ENCODE assay signal across 8 cellular contexts in genomic region chr4:77158487-77158861, GRCh38. TPM values are rescaled to one million over a fixed set of nuclear protein-coding genes. Genes with fewer than 3 reads are reported as not detected.
DNase-seq lines count a peak whose midpoint lies in the region; ATAC-seq and TF ChIP-seq lines count a peak whose summit lies in the region.

No MANE protein-coding gene starts in this region.

- DNase-seq in HAP-1 (ENCODE audit: low spot score in 2 of 2) (no peak), fibroblast of pulmonary artery (ENCODE audit: low read depth) (peak; percentile 21), GM13977 (ENCODE audit: low spot score) (no peak)
- DNase-seq in activated CD4-positive, alpha-beta T cell treated with anti-CD3 and anti-CD28 coated beads, Interleukin-2, amount 10 ng/mL, durations not matched to agents 7 days and 5 days = no peak
- no peak for DNase-seq in activated CD4-positive, CD25-positive, alpha-beta regulatory T cell treated with anti-CD3 and anti-CD28 coated beads, Interleukin-2, amount 50 U/mL, for 72 hours

- H3K9me3 ChIP-seq in HAP-1 = no peaks in the 10 kb centered on the region
- no peaks in the 10 kb centered on the region for H3K9me3 ChIP-seq in skeletal muscle satellite cell (replicated peaks; ENCODE audit: low read length)

- peaks cover 22% of the 10 kb centered on the region for H3K4me1 ChIP-seq in HAP-1
- H3K4me1 ChIP-seq in skeletal muscle satellite cell (ENCODE audit: control insufficient read depth, insufficient read depth, low read length) = peaks cover 13% of the 10 kb centered on the region

- CTCF ChIA-PET in activated CD4-positive, alpha-beta T cell treated with anti-CD3 and anti-CD28 coated beads, Interleukin-2, amount 10 ng/mL, durations not matched to agents 7 days and 5 days (lab: Charles Lee) = interaction anchor here (2.1 kb wide), 1 partner anchor 62 kb away, joined by 5 read pairs; no protein-coding TSS in a partner anchor

- H3K27ac Mint-ChIP-seq in activated CD4-positive, alpha-beta T cell treated with anti-CD3 and anti-CD28 coated beads, Interleukin-2, amount 10 ng/mL, durations not matched to agents 7 days and 5 days = peak overlapping the region; percentile 78

- H3K9ac ChIP-seq in skeletal muscle satellite cell (ENCODE audit: low read depth, low read length) = peak overlapping the region; percentile 94

- TF ChIP-seq CTCF in fibroblast of pulmonary artery (IDR thresholded peaks at IDR 0.05; ENCODE audit: low read length, missing control alignments) (no peak), GM13977 (IDR thresholded peaks at IDR 0.05; ENCODE audit: extremely low read depth, insufficient read depth, missing control alignments) (no peak)

- peaks cover 48% of the 10 kb centered on the region for H3K4me1 Mint-ChIP-seq in activated CD4-positive, alpha-beta T cell treated with anti-CD3 and anti-CD28 coated beads, Interleukin-2, amount 10 ng/mL, durations not matched to agents 7 days and 5 days

- ATAC-seq in HG02840 (IDR thresholded peaks at IDR 0.05; ENCODE audit: low FRiP score, unreplicated experiment) (no peak), HG03097 (IDR thresholded peaks at IDR 0.05; ENCODE audit: low FRiP score, unreplicated experiment) (no peak)

- peaks cover 34% of the 10 kb centered on the region for H3K36me3 ChIP-seq in HAP-1 (replicated peaks)
- peaks cover 41% of the 10 kb centered on the region for H3K36me3 ChIP-seq in skeletal muscle satellite cell (ENCODE audit: insufficient read depth, low read length)

- POLR2A ChIA-PET in activated CD4-positive, alpha-beta T cell treated with anti-CD3 and anti-CD28 coated beads, Interleukin-2, amount 10 ng/mL, durations not matched to agents 7 days and 5 days (lab: Charles Lee) = no interaction called here

- in situ Hi-C loops in HAP-1 (cut with MboI; ENCODE audit: low sequenced_read_pairs) = loop anchor here (10.0 kb wide), 1 partner anchor 84 kb away; the partner anchor contains the start of gene CCNI
- in situ Hi-C loops in GM13977 (cut with MboI; ENCODE audit: low pct_unique_long_range_greater_than_20kb, low sequenced_read_pairs, unreplicated experiment) = no loop called here

- peaks cover 36% of the 10 kb centered on the region for H3K36me3 Mint-ChIP-seq in activated CD4-positive, alpha-beta T cell treated with anti-CD3 and anti-CD28 coated beads, Interleukin-2, amount 10 ng/mL, durations not matched to agents 7 days and 5 days (ENCODE audit: low read depth)

- H3K4me3 ChIP-seq in HAP-1 = peak overlapping the region; percentile 84
- peak overlapping the region; percentile 96 for H3K4me3 ChIP-seq in fibroblast of pulmonary artery (replicated peaks; ENCODE audit: low read depth, low read length)
- peak overlapping the region; percentile 84 for H3K4me3 ChIP-seq in skeletal muscle satellite cell (ENCODE audit: low read length)

- H3K27me3 Mint-ChIP-seq in activated CD4-positive, alpha-beta T cell treated with anti-CD3 and anti-CD28 coated beads, Interleukin-2, amount 10 ng/mL, durations not matched to agents 7 days and 5 days = no peaks in the 10 kb centered on the region

- H3K9me3 Mint-ChIP-seq in activated CD4-positive, alpha-beta T cell treated with anti-CD3 and anti-CD28 coated beads, Interleukin-2, amount 10 ng/mL, durations not matched to agents 7 days and 5 days = no peaks in the 10 kb centered on the region

- H3K27me3 ChIP-seq in HAP-1 (ENCODE audit: low read depth) = no peaks in the 10 kb centered on the region
- H3K27me3 ChIP-seq in skeletal muscle satellite cell (ENCODE audit: control insufficient read depth, insufficient read depth, low read length) = no peaks in the 10 kb centered on the region

- peak overlapping the region; percentile 88 for H3K4me3 Mint-ChIP-seq in activated CD4-positive, alpha-beta T cell treated with anti-CD3 and anti-CD28 coated beads, Interleukin-2, amount 10 ng/mL, durations not matched to agents 7 days and 5 days

- peak overlapping the region; percentile 85 for H3K4me2 ChIP-seq in skeletal muscle satellite cell (ENCODE audit: low read length)

RNA-seq across cellular contexts. Expression of gene CCNG2, which starts 1.5 kb away (rescaled TPM):
- total RNA-seq in activated CD4-positive, alpha-beta T cell treated with anti-CD3 and anti-CD28 coated beads, Interleukin-2, amount 10 ng/mL, durations not matched to agents 7 days and 5 days = 10 to 100 TPM; 28.1 to 31.5 TPM
- total RNA-seq in skeletal muscle satellite cell (2012; rRNA removed) = 13.9 and 16.8 TPM in 2 replicates
